ENCODE assay signal across 8 cellular contexts in genomic region chr19:6737873-6738725, GRCh38. TPM values are rescaled to one million over a fixed set of nuclear protein-coding genes. Genes with fewer than 3 reads are reported as not detected.
A peak's percentile ranks its signal among the peaks of the same experiment; 100 is the strongest.
DNase-seq lines count a peak whose midpoint lies in the region; ATAC-seq and TF ChIP-seq lines count a peak whose summit lies in the region.

No MANE protein-coding gene starts in this region.

- H3K4me3 Mint-ChIP-seq in activated T-cell treated with anti-CD3 and anti-CD28 coated beads, Interleukin-2, amount 50 U/mL, for 4 hours: peak overlapping the region; percentile 97
- peak overlapping the region; percentile 90 for H3K4me3 Mint-ChIP-seq in natural killer cell treated with Interleukin-12 subunit alpha and Interleukin-12 subunit beta and Interleukin-15 and Interleukin-18, amount 100 ng/mL, for 72 hours

- CTCF ChIA-PET in Panc1 (lab: Charles Lee): interaction anchor here (0.5 to 1.6 kb wide), 5 partner anchors 15 to 331 kb away, joined by 3 to 11 read pairs (median 5); partner anchors contain the start of gene ZNF557

- no peaks in the 10 kb centered on the region for H3K9me3 Mint-ChIP-seq in activated T-cell treated with anti-CD3 and anti-CD28 coated beads, Interleukin-2, amount 50 U/mL, for 4 hours
- no peaks in the 10 kb centered on the region for H3K9me3 Mint-ChIP-seq in natural killer cell treated with Interleukin-12 subunit alpha and Interleukin-12 subunit beta and Interleukin-15 and Interleukin-18, amount 100 ng/mL, for 72 hours

- TF ChIP-seq CTCF in Panc1 (IDR thresholded peaks at IDR 0.05): peak; percentile 81

- intact Hi-C loops in Panc1 (cut with micrococcal nuclease; ENCODE audit: unreplicated experiment): loop anchor here (2.0 kb wide), 1 partner anchor 125 kb away; no protein-coding TSS in a partner anchor

- H3K27ac Mint-ChIP-seq in natural killer cell treated with Interleukin-12 subunit alpha and Interleukin-12 subunit beta and Interleukin-15 and Interleukin-18, amount 100 ng/mL, for 72 hours: peak overlapping the region; percentile 90 to 99

- H3K36me3 ChIP-seq in Panc1 (ENCODE audit: control insufficient read depth, insufficient read depth, low read length) (no peaks in the 10 kb centered on the region; the same call in 1 of the 2 replicates), stomach smooth muscle (ENCODE audit: control insufficient read depth in 2 of 2, insufficient read depth in 2 of 2, low read length in 2 of 2) (peaks cover 0 to under 1% of the 10 kb centered on the region in 2 donors)

- no TSS peak for BruUV-seq in Panc1 (replicated peaks; lab: Mats Ljungman, UMichigan)

- H3K4me1 ChIP-seq in Panc1 (ENCODE audit: control insufficient read depth, insufficient read depth, low read length) (peaks cover 22% of the 10 kb centered on the region), stomach smooth muscle (ENCODE audit: control insufficient read depth, insufficient read depth, low read length) (peaks cover 47% of the 10 kb centered on the region)

- no peaks in the 10 kb centered on the region for H3K27me3 Mint-ChIP-seq in activated T-cell treated with anti-CD3 and anti-CD28 coated beads, Interleukin-2, amount 50 U/mL, for 4 hours (ENCODE audit: low read depth)
- H3K27me3 Mint-ChIP-seq in natural killer cell treated with Interleukin-12 subunit alpha and Interleukin-12 subunit beta and Interleukin-15 and Interleukin-18, amount 100 ng/mL, for 72 hours: no peaks in the 10 kb centered on the region

- no peaks in the 10 kb centered on the region for H3K9me3 ChIP-seq in Panc1 (ENCODE audit: control insufficient read depth, insufficient read depth, low read depth, low read length)
- H3K9me3 ChIP-seq in stomach smooth muscle (ENCODE audit: control insufficient read depth in 2 of 2, low read length in 2 of 2): no peaks in the 10 kb centered on the region

- H3K27ac ChIP-seq in Panc1 (ENCODE audit: low read length) (peak overlapping the region; percentile 92), stomach smooth muscle (ENCODE audit: low read length) (peak overlapping the region; percentile 97)

- in situ Hi-C loops in Panc1 (cut with HindIII; ENCODE audit: low pct_unique_long_range_greater_than_20kb, low sequenced_read_pairs): no loop called here

- H3K27me3 ChIP-seq in Panc1 (ENCODE audit: control insufficient read depth, insufficient read depth, low read length): no peaks in the 10 kb centered on the region
- no peaks in the 10 kb centered on the region for H3K27me3 ChIP-seq in stomach smooth muscle (ENCODE audit: control insufficient read depth in 1 of 2, insufficient read depth in 2 of 2, low read length in 2 of 2)

- peak; percentile 92 for DNase-seq in ELF-1 (ENCODE audit: low read depth, low spot score)
- peak; percentile 82 for DNase-seq in HK-2 (ENCODE audit: unreplicated experiment)
- peak; percentile 69 for DNase-seq in Panc1 (ENCODE audit: low read depth, low spot score)
- peak; percentile 72 for DNase-seq in activated T-cell treated with anti-CD3 and anti-CD28 coated beads, Interleukin-2, amount 50 U/mL, for 4 hours
- DNase-seq in fibroblast of gingiva (ENCODE audit: low read depth): peak; percentile 74
- peak; percentile 85 for DNase-seq in natural killer cell treated with Interleukin-12 subunit alpha and Interleukin-12 subunit beta and Interleukin-15 and Interleukin-18, amount 100 ng/mL, for 72 hours (ENCODE audit: low spot score)

- peaks cover 35% of the 10 kb centered on the region for H3K4me1 Mint-ChIP-seq in activated T-cell treated with anti-CD3 and anti-CD28 coated beads, Interleukin-2, amount 50 U/mL, for 4 hours (ENCODE audit: low read depth)
- peaks cover 26 to 44% of the 10 kb centered on the region in 2 donors for H3K4me1 Mint-ChIP-seq in natural killer cell treated with Interleukin-12 subunit alpha and Interleukin-12 subunit beta and Interleukin-15 and Interleukin-18, amount 100 ng/mL, for 72 hours (ENCODE audit: low read depth in 2 of 2)

- peak; percentile 54 for ATAC-seq in Panc1
- peak in 1 of 2 donors; percentile 8 for ATAC-seq in activated T-cell treated with anti-CD3 and anti-CD28 coated beads, Interleukin-2, amount 50 U/mL, for 4 hours
- ATAC-seq in natural killer cell treated with Interleukin-12 subunit alpha and Interleukin-12 subunit beta and Interleukin-15 and Interleukin-18, amount 100 ng/mL, for 72 hours: peak; percentile 22 to 26
- no peak for ATAC-seq in HG03159 (IDR thresholded peaks at IDR 0.05; ENCODE audit: unreplicated experiment)

- H3K4me3 ChIP-seq in Panc1 (ENCODE audit: low read depth in 2 of 2, low read length in 2 of 2): peak overlapping the region; percentile 43 to 63; a peak in 3 of 4 replicates
- H3K4me3 ChIP-seq in stomach smooth muscle (ENCODE audit: low read length in 2 of 2): peak overlapping the region; percentile 68 to 85

- POLR2A ChIA-PET in Panc1 (lab: Charles Lee): no interaction called here

- peak overlapping the region; percentile 49 to 78 for H3K9ac ChIP-seq in stomach smooth muscle (ENCODE audit: low read length in 2 of 2)

- peaks cover 8% of the 10 kb centered on the region for H3K36me3 Mint-ChIP-seq in activated T-cell treated with anti-CD3 and anti-CD28 coated beads, Interleukin-2, amount 50 U/mL, for 4 hours (ENCODE audit: insufficient read depth)
- no peaks in the 10 kb centered on the region for H3K36me3 Mint-ChIP-seq in natural killer cell treated with Interleukin-12 subunit alpha and Interleukin-12 subunit beta and Interleukin-15 and Interleukin-18, amount 100 ng/mL, for 72 hours

RNA-seq across cellular contexts. Expression of gene GPR108, which starts 0.7 kb away (rescaled TPM):
- 43.0 TPM for total RNA-seq in Panc1 (2021; ENCODE audit: unreplicated experiment)
- 63.5 TPM for polyA plus RNA-seq in Panc1 (2012; ENCODE audit: insufficient read length)
- 10 to 100 TPM; 60.4 to 86.3 (median 78.6) TPM for total RNA-seq in activated T-cell treated with anti-CD3 and anti-CD28 coated beads, Interleukin-2, amount 50 U/mL, for 4 hours
- total RNA-seq in natural killer cell treated with Interleukin-12 subunit alpha and Interleukin-12 subunit beta and Interleukin-15 and Interleukin-18, amount 100 ng/mL, for 72 hours: 10 to 100 TPM; 67.4 to 70.4 TPM

RNA-seq across cellular contexts. Expression of gene TRIP10, which starts 1.4 kb away (rescaled TPM):
- 115 TPM for total RNA-seq in Panc1 (2021; ENCODE audit: unreplicated experiment)
- 111 TPM for polyA plus RNA-seq in Panc1 (2012; ENCODE audit: insufficient read length)
- total RNA-seq in activated T-cell treated with anti-CD3 and anti-CD28 coated beads, Interleukin-2, amount 50 U/mL, for 4 hours: 10 to 100 TPM; 31.8 to 40.2 (median 37.4) TPM
- 10 to 100 TPM; 44.8 to 76.5 TPM for total RNA-seq in natural killer cell treated with Interleukin-12 subunit alpha and Interleukin-12 subunit beta and Interleukin-15 and Interleukin-18, amount 100 ng/mL, for 72 hours

RNA-seq across cellular contexts. Expression of gene C3, which starts 17.6 kb away (rescaled TPM):
- total RNA-seq in Panc1 (2021; ENCODE audit: unreplicated experiment): 5.0 TPM
- 1.3 TPM for polyA plus RNA-seq in Panc1 (2012; ENCODE audit: insufficient read length)
- 1 to 10 TPM; 6.5 to 7.4 (median 6.7) TPM for total RNA-seq in activated T-cell treated with anti-CD3 and anti-CD28 coated beads, Interleukin-2, amount 50 U/mL, for 4 hours
- total RNA-seq in natural killer cell treated with Interleukin-12 subunit alpha and Interleukin-12 subunit beta and Interleukin-15 and Interleukin-18, amount 100 ng/mL, for 72 hours: 1 to 10 TPM; 3.5 to 9.2 TPM

RNA-seq across cellular contexts. Expression of gene SH2D3A, which starts 29.1 kb away (rescaled TPM):
- total RNA-seq in Panc1 (2021; ENCODE audit: unreplicated experiment): 2.2 TPM
- polyA plus RNA-seq in Panc1 (2012; ENCODE audit: insufficient read length): 3.0 TPM
- 10 to 100 TPM; 24.6 to 27.8 (median 27.4) TPM for total RNA-seq in activated T-cell treated with anti-CD3 and anti-CD28 coated beads, Interleukin-2, amount 50 U/mL, for 4 hours
- 10 to 100 TPM; 15.2 to 17.8 TPM for total RNA-seq in natural killer cell treated with Interleukin-12 subunit alpha and Interleukin-12 subunit beta and Interleukin-15 and Interleukin-18, amount 100 ng/mL, for 72 hours

RNA-seq across cellular contexts. Expression of gene VAV1, which starts 34.4 kb away (rescaled TPM):
- total RNA-seq in Panc1 (2021; ENCODE audit: unreplicated experiment): 0.05 TPM
- 1.5 TPM for polyA plus RNA-seq in Panc1 (2012; ENCODE audit: insufficient read length)
- total RNA-seq in activated T-cell treated with anti-CD3 and anti-CD28 coated beads, Interleukin-2, amount 50 U/mL, for 4 hours: 10 to 100 TPM; 65.7 to 75.6 (median 70.7) TPM
- 100 to 1,000 TPM; 166 to 167 TPM for total RNA-seq in natural killer cell treated with Interleukin-12 subunit alpha and Interleukin-12 subunit beta and Interleukin-15 and Interleukin-18, amount 100 ng/mL, for 72 hours
